ENCODE assay signal across 8 cellular contexts in genomic region chr6:111759836-111760785, GRCh38.
DNase-seq lines count a peak whose midpoint lies in the region; ATAC-seq and TF ChIP-seq lines count a peak whose summit lies in the region.

No MANE protein-coding gene starts in this region.

- H3K4me3 ChIP-seq in SK-N-SH (ENCODE audit: low read depth in 2 of 2, low read length in 1 of 2) (peak overlapping the region; percentile 18 to 31; a peak in 3 of 4 replicates), duodenal mucosa (ENCODE audit: low read depth in 1 of 2, low read length in 2 of 2) (peak overlapping the region in 1 of 2 donors; percentile 42), psoas muscle (no peak overlapping the region)

- H3K4me3 Mint-ChIP-seq in natural killer cell treated with Interleukin-12 subunit alpha and Interleukin-12 subunit beta and Interleukin-15 and Interleukin-18, amount 100 ng/mL, for 72 hours = peak overlapping the region; percentile 96

- H4K20me1 ChIP-seq in SK-N-SH (ENCODE audit: insufficient read depth) = no peaks in the 10 kb centered on the region

- no peaks in the 10 kb centered on the region for H3K36me3 ChIP-seq in SK-N-SH (replicated peaks in 1 of 2; ENCODE audit: control insufficient read depth in 1 of 2, insufficient read depth in 2 of 2, low read length in 1 of 2)
- H3K36me3 ChIP-seq in duodenal mucosa (ENCODE audit: control insufficient read depth in 1 of 2, insufficient read depth in 2 of 2, low read length in 2 of 2) = no peaks in the 10 kb centered on the region
- no peaks in the 10 kb centered on the region for H3K36me3 ChIP-seq in psoas muscle (ENCODE audit: insufficient read depth in 1 of 2, low read depth in 1 of 2)

- H3K9me3 ChIP-seq in SK-N-SH = no peaks in the 10 kb centered on the region
- H3K9me3 ChIP-seq in duodenal mucosa (ENCODE audit: control insufficient read depth in 1 of 2, low read length in 2 of 2) = no peaks in the 10 kb centered on the region
- no peaks in the 10 kb centered on the region for H3K9me3 ChIP-seq in psoas muscle

- H3K27me3 ChIP-seq in SK-N-SH (ENCODE audit: insufficient read depth) (no peaks in the 10 kb centered on the region), duodenal mucosa (ENCODE audit: control insufficient read depth in 1 of 2, insufficient read depth in 2 of 2, low read length in 2 of 2) (no peaks in the 10 kb centered on the region), psoas muscle (ENCODE audit: insufficient read depth in 3 of 3, low read length in 2 of 3) (peaks cover 0 to 2% (median 0%) of the 10 kb centered on the region in 3 donors)

- no peak overlapping the region for H2AFZ ChIP-seq in SK-N-SH (ENCODE audit: low read depth)

- peaks cover 39 to 49% of the 10 kb centered on the region in 2 experiments; a peak in 3 of 4 replicates for H3K4me1 ChIP-seq in SK-N-SH (ENCODE audit: control insufficient read depth in 1 of 2, insufficient read depth in 2 of 2, low read depth in 1 of 2, low read length in 1 of 2)
- H3K4me1 ChIP-seq in duodenal mucosa (ENCODE audit: control insufficient read depth in 1 of 2, insufficient read depth in 2 of 2, low read length in 2 of 2) = peaks cover 10 to 17% of the 10 kb centered on the region in 2 donors
- H3K4me1 ChIP-seq in psoas muscle = no peaks in the 10 kb centered on the region

- H3K27ac ChIP-seq in SK-N-SH (ENCODE audit: low read depth in 2 of 2, low read length in 1 of 2) (peak overlapping the region; percentile 82 to 86), duodenal mucosa (ENCODE audit: low read depth, low read length) (peak overlapping the region; percentile 30), psoas muscle (no peak overlapping the region)

- H3K27me3 Mint-ChIP-seq in natural killer cell treated with Interleukin-12 subunit alpha and Interleukin-12 subunit beta and Interleukin-15 and Interleukin-18, amount 100 ng/mL, for 72 hours = no peaks in the 10 kb centered on the region

- peak overlapping the region; percentile 65 for H3K4me2 ChIP-seq in SK-N-SH

- TF ChIP-seq CTCF in AG09319 (IDR thresholded peaks at IDR 0.05; ENCODE audit: low read depth, low read length) (no peak), SK-N-SH (IDR thresholded peaks at IDR 0.05) (no peak), psoas muscle (IDR thresholded peaks at IDR 0.05) (no peak)

- peaks cover 12% of the 10 kb centered on the region for H3F3A ChIP-seq in SK-N-SH (replicated peaks; ENCODE audit: insufficient read depth)

- H3K36me3 Mint-ChIP-seq in natural killer cell treated with Interleukin-12 subunit alpha and Interleukin-12 subunit beta and Interleukin-15 and Interleukin-18, amount 100 ng/mL, for 72 hours = peaks cover 8% of the 10 kb centered on the region

- intact Hi-C loops in psoas muscle (cut with DNase I) = no loop called here

- peaks cover 78 to 94% of the 10 kb centered on the region in 2 donors for H3K4me1 Mint-ChIP-seq in natural killer cell treated with Interleukin-12 subunit alpha and Interleukin-12 subunit beta and Interleukin-15 and Interleukin-18, amount 100 ng/mL, for 72 hours (ENCODE audit: low read depth in 2 of 2)

- H3K9me2 ChIP-seq in SK-N-SH = no peaks in the 10 kb centered on the region

- H3K9me3 Mint-ChIP-seq in natural killer cell treated with Interleukin-12 subunit alpha and Interleukin-12 subunit beta and Interleukin-15 and Interleukin-18, amount 100 ng/mL, for 72 hours = no peaks in the 10 kb centered on the region

- TF ChIP-seq RAD21 in SK-N-SH (IDR thresholded peaks at IDR 0.05; ENCODE audit: low read length) = peak; percentile 28; the same call in 1 of the 2 replicates

- ATAC-seq in natural killer cell treated with Interleukin-12 subunit alpha and Interleukin-12 subunit beta and Interleukin-15 and Interleukin-18, amount 100 ng/mL, for 72 hours = peak; percentile 70 to 74
- ATAC-seq in psoas muscle = no peak

- CTCF ChIA-PET in SK-N-SH (lab: Yijun Ruan, JAX) = interaction anchor here (0.8 to 2.0 kb wide), 7 partner anchors 16 to 285 kb away, joined by 3 to 8 read pairs (median 3); no protein-coding TSS in a partner anchor

- DNase-seq in AG09319 (ENCODE audit: extremely low read depth, low read depth) (peak; percentile 44), SK-N-SH (peak; percentile 65), psoas muscle (no peak), NCI-H748 (lab: John Stamatoyannopoulos, UW; ENCODE audit: unreplicated experiment) (no peak), GM19240 (ENCODE audit: insufficient read length, low spot score) (no peak), NOMO-1 treated with dmso at 0.1 percent for 144 hours (lab: John Stamatoyannopoulos, UW; ENCODE audit: unreplicated experiment) (no peak)
- no peak for DNase-seq in natural killer cell treated with Interleukin-12 subunit alpha and Interleukin-12 subunit beta and Interleukin-15 and Interleukin-18, amount 100 ng/mL, for 72 hours (ENCODE audit: low spot score)

- peak in 1 of 2 experiments; percentile 19; a peak in 2 of 4 replicates for TF ChIP-seq EP300 in SK-N-SH (IDR thresholded peaks at IDR 0.05; ENCODE audit: borderline replicate concordance in 1 of 2, low read depth in 1 of 2, low read length in 1 of 2)

- H3K9ac ChIP-seq in SK-N-SH = peak overlapping the region; percentile 51; the same call in 1 of the 2 replicates
- peak overlapping the region; percentile 35 to 56 for H3K9ac ChIP-seq in duodenal mucosa (ENCODE audit: low read depth in 1 of 2, low read length in 2 of 2)

- WGBS in SK-N-SH (ENCODE audit: low lambda C conversion rate) = 32% methylated on average over 18 of the region's 18 CpGs
- 59 to 61% (median 60%) methylated on average over 18 of the region's 18 CpGs for WGBS in psoas muscle, 3 donors

- peaks cover 8% of the 10 kb centered on the region; the same call in 1 of the 2 replicates for H3K79me2 ChIP-seq in SK-N-SH (ENCODE audit: insufficient read depth)

- POLR2A ChIA-PET in SK-N-SH (lab: Yijun Ruan, JAX) = interaction anchor here (0.7 kb wide), 1 partner anchor 29 kb away, joined by 3 read pairs; no protein-coding TSS in a partner anchor

- peak overlapping the region in 1 of 2 donors; percentile 99 for H3K27ac Mint-ChIP-seq in natural killer cell treated with Interleukin-12 subunit alpha and Interleukin-12 subunit beta and Interleukin-15 and Interleukin-18, amount 100 ng/mL, for 72 hours

TF ChIP-seq in SK-N-SH, 30 proteins besides CTCF, POLR2A, EP300 and RAD21 (continues in another document):
- TF ChIP-seq SIN3A (IDR thresholded peaks at IDR 0.05; ENCODE audit: borderline replicate concordance, low read depth, low read length) = no peak
- TF ChIP-seq GATA2 (CRISPR knock-in tag; IDR thresholded peaks at IDR 0.05) = peak; percentile 74
- TF ChIP-seq, protein P1, sequence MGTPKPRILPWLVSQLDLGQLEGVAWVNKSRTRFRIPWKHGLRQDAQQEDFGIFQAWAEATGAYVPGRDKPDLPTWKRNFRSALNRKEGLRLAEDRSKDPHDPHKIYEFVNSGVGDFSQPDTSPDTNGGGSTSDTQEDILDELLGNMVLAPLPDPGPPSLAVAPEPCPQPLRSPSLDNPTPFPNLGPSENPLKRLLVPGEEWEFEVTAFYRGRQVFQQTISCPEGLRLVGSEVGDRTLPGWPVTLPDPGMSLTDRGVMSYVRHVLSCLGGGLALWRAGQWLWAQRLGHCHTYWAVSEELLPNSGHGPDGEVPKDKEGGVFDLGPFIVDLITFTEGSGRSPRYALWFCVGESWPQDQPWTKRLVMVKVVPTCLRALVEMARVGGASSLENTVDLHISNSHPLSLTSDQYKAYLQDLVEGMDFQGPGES (IDR thresholded peaks at IDR 0.05; ENCODE audit: low read depth, low read length) = no peak
- TF ChIP-seq REST (IDR thresholded peaks at IDR 0.05; ENCODE audit: low read depth, low read length) = no peak
- TF ChIP-seq, protein P2, sequence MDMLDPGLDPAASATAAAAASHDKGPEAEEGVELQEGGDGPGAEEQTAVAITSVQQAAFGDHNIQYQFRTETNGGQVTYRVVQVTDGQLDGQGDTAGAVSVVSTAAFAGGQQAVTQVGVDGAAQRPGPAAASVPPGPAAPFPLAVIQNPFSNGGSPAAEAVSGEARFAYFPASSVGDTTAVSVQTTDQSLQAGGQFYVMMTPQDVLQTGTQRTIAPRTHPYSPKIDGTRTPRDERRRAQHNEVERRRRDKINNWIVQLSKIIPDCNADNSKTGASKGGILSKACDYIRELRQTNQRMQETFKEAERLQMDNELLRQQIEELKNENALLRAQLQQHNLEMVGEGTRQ (IDR thresholded peaks at IDR 0.05; ENCODE audit: borderline replicate concordance, low read depth, low read length) = no peak
- TF ChIP-seq SMC3 (IDR thresholded peaks at IDR 0.05; ENCODE audit: low read depth, low read length) = no peak
- TF ChIP-seq GABPA (IDR thresholded peaks at IDR 0.05; ENCODE audit: low read depth) = no peak
- TF ChIP-seq MEF2A (IDR thresholded peaks at IDR 0.05; ENCODE audit: borderline replicate concordance, low read depth) = no peak
- TF ChIP-seq NFIC (IDR thresholded peaks at IDR 0.05; ENCODE audit: borderline replicate concordance) = peak; percentile 80

Comparison
In these comparisons a context has a peak if more than half of its experiments do, and no peak if none do; other contexts are left out.
1. DNase-seq: peak in AG09319 (single experiment) and SK-N-SH (single experiment); none in natural killer cell treated with Interleukin-12 subunit alpha and Interleukin-12 subunit beta and Interleukin-15 and Interleukin-18, amount 100 ng/mL, for 72 hours (single experiment), psoas muscle (0 of 2), NCI-H748 (single experiment), GM19240 (single experiment) and NOMO-1 treated with dmso at 0.1 percent for 144 hours (single experiment).
2. ATAC-seq: peak in natural killer cell treated with Interleukin-12 subunit alpha and Interleukin-12 subunit beta and Interleukin-15 and Interleukin-18, amount 100 ng/mL, for 72 hours (2 of 2); none in psoas muscle (0 of 4).